In the genomic region with DNA sequence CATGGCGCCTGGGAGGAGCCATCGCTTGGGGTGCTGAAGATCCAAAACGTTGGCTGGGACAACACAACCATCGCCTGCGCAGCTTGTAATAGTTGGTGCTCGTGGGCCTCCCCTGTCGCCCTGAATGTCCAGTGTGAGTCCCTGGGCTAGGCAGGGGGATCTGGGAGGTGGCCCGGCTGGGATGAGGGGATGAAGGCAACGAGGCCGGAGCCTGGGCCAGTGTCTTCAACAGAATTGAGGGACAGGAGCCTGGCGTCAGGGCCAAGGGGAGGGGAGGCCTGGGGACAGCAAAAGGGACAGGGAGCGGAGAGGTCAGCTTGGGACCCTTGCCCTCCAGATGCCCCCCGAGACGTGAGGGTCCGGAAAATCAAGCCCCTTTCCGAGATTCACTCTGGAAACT, we compare ENCODE assay signal across 29 cellular contexts. TPM values are rescaled to one million over a fixed set of nuclear protein-coding genes. Genes with fewer than 3 reads are reported as not detected.
"Had no signal": no experiment of that assay in that cellular context is flagged by ENCODE, and none has a peak within 500 bp of the region (broad histone marks: within the 10 kb centered on the region; RNA-seq: fewer than 3 reads in every experiment).

No MANE protein-coding gene starts in this region.

- H3K36me3 ChIP-seq: esophagus muscularis mucosa, heart left ventricle, neutrophil, prostate gland, suprapubic skin, tibial artery, upper lobe of right lung, WERI-Rb-1 had no signal

- H3K27ac Mint-ChIP-seq: activated CD4-positive, alpha-beta memory T cell treated with anti-CD3 and anti-CD28 coated beads, Interleukin-2, amount 10 ng/mL, durations not matched to agents 7 days and 5 days; activated CD4-positive, alpha-beta T cell treated with anti-CD3 and anti-CD28 coated beads, Interleukin-2, amount 10 ng/mL, durations not matched to agents 7 days and 5 days; activated T-cell treated with anti-CD3 and anti-CD28 coated beads, Interleukin-2, amount 50 U/mL, for 24 hours; naive thymus-derived CD8-positive, alpha-beta T cell had no signal

- H3K27me3 ChIP-seq: upper lobe of right lung had no signal

- H3K4me1 ChIP-seq: esophagus muscularis mucosa, foreskin keratinocyte, prostate gland, suprapubic skin, tibial artery, upper lobe of right lung had no signal

- H3K9me3 ChIP-seq: esophagus muscularis mucosa, heart left ventricle, neutrophil, prostate gland, suprapubic skin, tibial artery, upper lobe of right lung had no signal

- H3K27ac ChIP-seq: esophagus muscularis mucosa, foreskin keratinocyte, heart left ventricle, neutrophil, prostate gland, skin epidermis, suprapubic skin, tibial artery, upper lobe of right lung had no signal

- H3K4me3 ChIP-seq: esophagus muscularis mucosa, heart left ventricle, prostate gland, skin epidermis, suprapubic skin, tibial artery, upper lobe of right lung had no signal

- H3K4me3 Mint-ChIP-seq: activated CD4-positive, alpha-beta memory T cell treated with anti-CD3 and anti-CD28 coated beads, Interleukin-2, amount 10 ng/mL, durations not matched to agents 7 days and 5 days; activated CD4-positive, alpha-beta T cell treated with anti-CD3 and anti-CD28 coated beads, Interleukin-2, amount 10 ng/mL, durations not matched to agents 7 days and 5 days; activated T-cell treated with anti-CD3 and anti-CD28 coated beads, Interleukin-2, amount 50 U/mL, for 24 hours; naive thymus-derived CD8-positive, alpha-beta T cell had no signal

- H3K9me3 Mint-ChIP-seq: activated CD4-positive, alpha-beta memory T cell treated with anti-CD3 and anti-CD28 coated beads, Interleukin-2, amount 10 ng/mL, durations not matched to agents 7 days and 5 days; activated CD4-positive, alpha-beta T cell treated with anti-CD3 and anti-CD28 coated beads, Interleukin-2, amount 10 ng/mL, durations not matched to agents 7 days and 5 days; activated T-cell treated with anti-CD3 and anti-CD28 coated beads, Interleukin-2, amount 50 U/mL, for 24 hours; naive thymus-derived CD8-positive, alpha-beta T cell had no signal

- DNase-seq: activated CD4-positive, alpha-beta memory T cell treated with anti-CD3 and anti-CD28 coated beads, Interleukin-2, amount 10 ng/mL, durations not matched to agents 7 days and 5 days; activated CD4-positive, alpha-beta T cell treated with anti-CD3 and anti-CD28 coated beads for 1 hour; activated CD4-positive, alpha-beta T cell treated with anti-CD3 and anti-CD28 coated beads, Interleukin-2, amount 10 ng/mL, durations not matched to agents 7 days and 5 days; activated CD8-positive, alpha-beta memory T cell treated with anti-CD3 and anti-CD28 coated beads, Interleukin-2, amount 50 U/mL, for 48 hours; activated gamma-delta T cell treated with Interleukin-2 at 50 U/mL for 16 hours; activated naive CD4-positive, alpha-beta T cell treated with anti-CD3 and anti-CD28 coated beads, Interleukin-2, amount 50 U/mL, for 16 hours; activated T-cell treated with anti-CD3 and anti-CD28 coated beads, Interleukin-2, amount 50 U/mL, for 24 hours; amniotic stem cell; central memory CD4-positive, alpha-beta T cell; dermis blood vessel endothelial cell; effector CD4-positive, alpha-beta T cell; foreskin keratinocyte; heart left ventricle; midbrain; naive thymus-derived CD8-positive, alpha-beta T cell; retina; stimulated activated CD4-positive, alpha-beta T cell treated with anti-CD3 and anti-CD28 coated beads, Interleukin-4, amount 100 ng/mL, for 24 hours; stimulated activated naive CD4-positive, alpha-beta T cell; tibial artery; upper lobe of right lung; WERI-Rb-1 had no signal

- ATAC-seq: foreskin keratinocyte; heart left ventricle; naive thymus-derived CD8-positive, alpha-beta T cell; sciatic nerve; upper lobe of right lung had no signal

- H3K36me3 Mint-ChIP-seq: naive thymus-derived CD8-positive, alpha-beta T cell had no signal

RNA-seq across cellular contexts. Expression of gene FFAR1, which starts 6.7 kb away (rescaled TPM):
- total RNA-seq: activated CD4-positive, alpha-beta memory T cell treated with anti-CD3 and anti-CD28 coated beads, Interleukin-2, amount 10 ng/mL, durations not matched to agents 7 days and 5 days; activated CD4-positive, alpha-beta T cell treated with anti-CD3 and anti-CD28 coated beads, Interleukin-2, amount 10 ng/mL, durations not matched to agents 7 days and 5 days; dermis blood vessel endothelial cell; esophagus muscularis mucosa; foreskin keratinocyte; heart left ventricle; liver; naive thymus-derived CD8-positive, alpha-beta T cell; osteocyte; sciatic nerve; suprapubic skin; upper lobe of right lung had no signal
- polyA plus RNA-seq: foreskin keratinocyte; heart left ventricle; liver; naive thymus-derived CD8-positive, alpha-beta T cell had no signal

RNA-seq across cellular contexts. Expression of gene CD22, which starts 12.0 kb away (rescaled TPM):
- total RNA-seq: foreskin keratinocyte, osteocyte, suprapubic skin had no signal
- polyA plus RNA-seq: foreskin keratinocyte had no signal

RNA-seq across cellular contexts. Expression of gene FFAR3, which starts 17.3 kb away (rescaled TPM):
- total RNA-seq: activated CD4-positive, alpha-beta T cell treated with anti-CD3 and anti-CD28 coated beads, Interleukin-2, amount 10 ng/mL, durations not matched to agents 7 days and 5 days; foreskin keratinocyte; naive thymus-derived CD8-positive, alpha-beta T cell; osteocyte; suprapubic skin; upper lobe of right lung had no signal
- polyA plus RNA-seq: foreskin keratinocyte; liver; naive thymus-derived CD8-positive, alpha-beta T cell had no signal

RNA-seq across cellular contexts. Expression of gene GPR42, which starts 29.9 kb away (rescaled TPM):
- total RNA-seq: activated CD4-positive, alpha-beta T cell treated with anti-CD3 and anti-CD28 coated beads, Interleukin-2, amount 10 ng/mL, durations not matched to agents 7 days and 5 days; dermis blood vessel endothelial cell; foreskin keratinocyte; heart left ventricle; liver; naive thymus-derived CD8-positive, alpha-beta T cell; osteocyte; prostate gland; suprapubic skin; upper lobe of right lung had no signal
- polyA plus RNA-seq: foreskin keratinocyte; heart left ventricle; liver; naive thymus-derived CD8-positive, alpha-beta T cell had no signal

RNA-seq across cellular contexts. Expression of gene MAG, which starts 49.0 kb away (rescaled TPM):
- total RNA-seq: activated CD4-positive, alpha-beta memory T cell treated with anti-CD3 and anti-CD28 coated beads, Interleukin-2, amount 10 ng/mL, durations not matched to agents 7 days and 5 days; activated CD4-positive, alpha-beta T cell treated with anti-CD3 and anti-CD28 coated beads, Interleukin-2, amount 10 ng/mL, durations not matched to agents 7 days and 5 days; dermis blood vessel endothelial cell; foreskin keratinocyte; naive thymus-derived CD8-positive, alpha-beta T cell; osteocyte; suprapubic skin; upper lobe of right lung had no signal
- polyA plus RNA-seq: foreskin keratinocyte had no signal
